ENCODE assay signal across 16 cellular contexts in the genomic region with DNA sequence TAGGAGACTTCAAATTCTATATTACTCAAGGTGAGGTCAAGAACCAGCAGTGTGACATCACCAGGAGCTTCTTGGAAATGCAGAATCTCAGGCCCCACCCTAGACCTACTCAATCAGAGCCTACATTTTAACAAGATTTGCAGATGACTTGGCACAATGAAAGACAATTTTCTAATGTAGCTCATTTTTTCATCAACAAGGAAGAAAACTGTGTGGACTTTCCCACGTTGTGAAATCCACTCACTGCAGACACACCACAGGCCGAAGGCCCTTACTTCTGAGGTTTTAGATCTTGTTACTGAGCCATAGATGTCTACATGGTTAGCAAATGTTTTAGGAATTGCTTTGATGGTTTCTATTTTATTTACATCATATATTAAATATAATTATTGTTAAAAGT. TPM values are rescaled to one million over a fixed set of nuclear protein-coding genes. Genes with fewer than 3 reads are reported as not detected.
"Had no signal": no experiment of that assay in that cellular context is flagged by ENCODE, and none has a peak within 500 bp of the region (broad histone marks: within the 10 kb centered on the region; RNA-seq: fewer than 3 reads in every experiment).

No MANE protein-coding gene starts in this region.

- H2AFZ ChIP-seq: parathyroid adenoma had no signal

- H3K4me1 ChIP-seq: parathyroid adenoma, spleen, upper lobe of right lung had no signal

- H3K27me3 ChIP-seq: esophagus muscularis mucosa, neutrophil, spleen, upper lobe of right lung had no signal

- H3K36me3 ChIP-seq: esophagus muscularis mucosa, neutrophil, spleen, upper lobe of right lung had no signal

- H3K27ac ChIP-seq: esophagus muscularis mucosa, neutrophil, parathyroid adenoma, spleen, upper lobe of right lung had no signal

- H3K9ac ChIP-seq: parathyroid adenoma had no signal

- DNase-seq: activated CD4-positive, alpha-beta memory T cell treated with anti-CD3 and anti-CD28 coated beads for 36 hours; activated CD4-positive, alpha-beta T cell treated with anti-CD3 and anti-CD28 coated beads for 36 hours; activated naive CD4-positive, alpha-beta T cell treated with Interleukin-2 at 50 U/mL for 16 hours; activated naive CD8-positive, alpha-beta T cell treated with anti-CD3 and anti-CD28 coated beads, Interleukin-2, amount 10 ng/mL, durations not matched to agents 7 days and 5 days; activated T-cell treated with anti-CD3 and anti-CD28 coated beads for 4 hours; anterior cingulate cortex; cerebellar nuclear complex; effector CD8-positive, alpha-beta T cell; head of caudate nucleus; natural killer cell; spleen; stimulated activated naive B cell treated with anti-CD40 and anti-IgM and Interleukin-4, amounts not matched to agents 10 μg/mL and 1 μg/mL and 100 μg/mL, for 72 hours; upper lobe of right lung had no signal

- H3K4me3 ChIP-seq: esophagus muscularis mucosa, spleen, upper lobe of right lung had no signal

- H3K9me3 ChIP-seq: esophagus muscularis mucosa, neutrophil, upper lobe of right lung had no signal

RNA-seq across cellular contexts. Expression of a gene that starts 18.3 kb away (rescaled TPM):
- total RNA-seq: natural killer cell had no signal
